Comparison of ENCODE assay signal across 26 cellular contexts in the genomic region with DNA sequence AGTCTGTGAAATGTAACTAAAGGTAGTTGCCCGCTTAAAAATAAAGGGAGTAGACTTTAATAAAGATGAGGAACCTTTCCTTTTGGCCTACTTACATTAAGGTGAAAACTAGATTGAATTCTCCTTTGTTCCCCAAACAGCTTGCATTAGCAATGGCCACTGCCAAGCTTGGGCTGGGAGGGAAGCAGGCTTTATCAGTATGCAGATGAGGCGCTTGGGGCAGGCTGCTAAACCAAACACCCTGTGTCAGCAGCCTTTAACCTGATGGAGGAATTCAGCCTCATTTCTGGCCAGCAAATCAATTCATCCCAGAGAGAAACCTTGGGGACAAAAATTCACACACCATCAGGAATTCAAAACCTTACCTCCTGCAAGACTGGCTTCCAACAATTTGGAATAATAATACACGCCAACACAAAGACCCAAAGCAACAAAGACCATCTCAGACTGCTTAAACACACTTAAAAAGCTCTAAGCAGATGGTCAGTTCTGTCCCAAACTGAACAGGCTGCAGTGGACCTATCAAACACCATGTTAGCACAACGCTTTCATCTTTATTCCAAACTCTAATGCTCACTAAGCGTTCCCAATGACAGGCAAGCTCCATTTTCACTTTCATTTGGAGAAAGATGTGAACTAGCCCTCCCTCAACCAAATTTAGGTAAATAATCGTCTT.
"Had no signal": no experiment of that assay in that cellular context is flagged by ENCODE, and none has a peak within 500 bp of the region (broad histone marks: within the 10 kb centered on the region; RNA-seq: fewer than 3 reads in every experiment).

No MANE protein-coding gene starts in this region.

- H3K4me3 Mint-ChIP-seq: activated B cell treated with CpG ODN at 0.5 μM for 24 hours; activated CD4-positive, alpha-beta memory T cell treated with anti-CD3 and anti-CD28 coated beads, Interleukin-2, amount 10 ng/mL, durations not matched to agents 7 days and 5 days; activated CD8-positive, alpha-beta memory T cell treated with anti-CD3 and anti-CD28 coated beads, Interleukin-2, amount 10 ng/mL, durations not matched to agents 7 days and 5 days; activated naive CD8-positive, alpha-beta T cell treated with anti-CD3 and anti-CD28 coated beads, Interleukin-2, amount 10 ng/mL, durations not matched to agents 7 days and 5 days; activated T-cell treated with anti-CD3 and anti-CD28 coated beads, Interleukin-2, amount 50 U/mL, for 24 hours; central memory CD8-positive, alpha-beta T cell; mesothelial cell of epicardium; nephron; T-cell; type B pancreatic cell had no signal

- H3K36me3 Mint-ChIP-seq: mesothelial cell of epicardium, type B pancreatic cell had no signal

- H3K4me1 Mint-ChIP-seq: activated B cell treated with CpG ODN at 0.5 μM for 24 hours; activated CD4-positive, alpha-beta memory T cell treated with anti-CD3 and anti-CD28 coated beads, Interleukin-2, amount 10 ng/mL, durations not matched to agents 7 days and 5 days; activated CD8-positive, alpha-beta memory T cell treated with anti-CD3 and anti-CD28 coated beads, Interleukin-2, amount 10 ng/mL, durations not matched to agents 7 days and 5 days; activated naive CD8-positive, alpha-beta T cell treated with anti-CD3 and anti-CD28 coated beads, Interleukin-2, amount 10 ng/mL, durations not matched to agents 7 days and 5 days; mesothelial cell of epicardium; nephron; T-cell had no signal

- H3K27me3 Mint-ChIP-seq: activated B cell treated with CpG ODN at 0.5 μM for 24 hours; activated CD4-positive, alpha-beta memory T cell treated with anti-CD3 and anti-CD28 coated beads, Interleukin-2, amount 10 ng/mL, durations not matched to agents 7 days and 5 days; activated CD8-positive, alpha-beta memory T cell treated with anti-CD3 and anti-CD28 coated beads, Interleukin-2, amount 10 ng/mL, durations not matched to agents 7 days and 5 days; activated naive CD8-positive, alpha-beta T cell treated with anti-CD3 and anti-CD28 coated beads, Interleukin-2, amount 10 ng/mL, durations not matched to agents 7 days and 5 days; activated T-cell treated with anti-CD3 and anti-CD28 coated beads, Interleukin-2, amount 50 U/mL, for 24 hours; central memory CD8-positive, alpha-beta T cell; type B pancreatic cell had no signal

- H3K27ac ChIP-seq: colonic mucosa, lower lobe of right lung, psoas muscle, skin epidermis, stomach, testis had no signal

- H3K9me3 Mint-ChIP-seq: activated B cell treated with CpG ODN at 0.5 μM for 24 hours; central memory CD8-positive, alpha-beta T cell; mesothelial cell of epicardium; nephron; type B pancreatic cell had no signal

- H3K27me3 ChIP-seq: colonic mucosa, stomach, testis had no signal

- DNase-seq: activated B cell treated with CpG ODN at 0.5 μM for 24 hours; activated CD4-positive, alpha-beta memory T cell treated with anti-CD3 and anti-CD28 coated beads, Interleukin-2, amount 10 ng/mL, durations not matched to agents 7 days and 5 days; activated CD4-positive, alpha-beta T cell treated with anti-CD3 and anti-CD28 coated beads for 48 hours; activated CD8-positive, alpha-beta memory T cell treated with anti-CD3 and anti-CD28 coated beads, Interleukin-2, amount 10 ng/mL, durations not matched to agents 7 days and 5 days; activated naive CD4-positive, alpha-beta T cell treated with Interleukin-2 at 50 U/mL for 16 hours; activated naive CD8-positive, alpha-beta T cell treated with anti-CD3 and anti-CD28 coated beads, Interleukin-2, amount 10 ng/mL, durations not matched to agents 7 days and 5 days; activated T-cell treated with anti-CD3 and anti-CD28 coated beads, Interleukin-2, amount 50 U/mL, for 24 hours; colonic mucosa; erythroblast; foreskin melanocyte; head of caudate nucleus; islet precursor cell; left colon; lower lobe of right lung; psoas muscle; right cardiac atrium; stomach; T-cell; testis had no signal

- H3K36me3 ChIP-seq: colonic mucosa, lower lobe of right lung, stomach had no signal

- H3K4me1 ChIP-seq: colonic mucosa, lower lobe of right lung, psoas muscle, stomach, testis had no signal

- H3K9me3 ChIP-seq: colonic mucosa, lower lobe of right lung, psoas muscle, stomach, testis had no signal

- ATAC-seq: activated CD8-positive, alpha-beta memory T cell treated with anti-CD3 and anti-CD28 coated beads, Interleukin-2, amount 10 ng/mL, durations not matched to agents 7 days and 5 days; left colon; lower lobe of right lung; right cardiac atrium; SK-N-SH treated with all-trans-retinoic acid at 6 μM for 48 hours; T-cell had no signal

- H3K4me3 ChIP-seq: colonic mucosa, lower lobe of right lung, psoas muscle, skin epidermis, stomach, testis had no signal

- H3K27ac Mint-ChIP-seq: activated B cell treated with CpG ODN at 0.5 μM for 24 hours; activated CD4-positive, alpha-beta memory T cell treated with anti-CD3 and anti-CD28 coated beads, Interleukin-2, amount 10 ng/mL, durations not matched to agents 7 days and 5 days; activated CD8-positive, alpha-beta memory T cell treated with anti-CD3 and anti-CD28 coated beads, Interleukin-2, amount 10 ng/mL, durations not matched to agents 7 days and 5 days; activated naive CD8-positive, alpha-beta T cell treated with anti-CD3 and anti-CD28 coated beads, Interleukin-2, amount 10 ng/mL, durations not matched to agents 7 days and 5 days; activated T-cell treated with anti-CD3 and anti-CD28 coated beads, Interleukin-2, amount 50 U/mL, for 24 hours; activated T-helper 2 cell treated with anti-CD3 and anti-CD28 coated beads, Interferon-gamma antibody, Interleukin-2, Interleukin-4, amounts not matched to agents 10 μg/mL and 5 μg/mL and 100 μg/mL, durations not matched to agents 14 hours and 24 hours and 36 hours; mesothelial cell of epicardium; nephron; T-cell; type B pancreatic cell had no signal
